In the genomic region with DNA sequence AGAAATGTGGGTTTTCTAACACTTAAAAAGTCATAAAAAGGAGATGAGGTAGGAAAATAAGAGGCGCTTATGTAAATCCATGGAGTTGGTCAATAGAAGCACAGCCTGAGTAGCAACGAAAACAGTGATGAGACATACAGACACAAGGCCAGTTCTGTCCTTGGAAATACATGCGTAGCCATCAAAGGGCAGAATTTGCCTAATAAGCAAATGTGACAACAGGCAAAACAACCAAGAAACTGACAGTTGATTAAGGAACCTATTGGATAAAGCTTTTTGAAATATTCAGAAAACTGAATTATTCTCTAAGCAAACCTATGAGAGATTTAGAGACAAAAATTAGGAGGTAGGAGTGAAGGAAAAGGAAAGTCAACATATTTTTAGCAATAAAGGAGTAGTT, we compare ENCODE assay signal across 28 cellular contexts.
"Had no signal": no experiment of that assay in that cellular context is flagged by ENCODE, and none has a peak within 500 bp of the region (broad histone marks: within the 10 kb centered on the region; RNA-seq: fewer than 3 reads in every experiment).

No MANE protein-coding gene starts in this region.

- ATAC-seq: effector memory CD8-positive, alpha-beta T cell; esophagus mucosa; foreskin keratinocyte; gastrocnemius medialis; gastroesophageal sphincter; heart left ventricle; heart right ventricle had no signal

- H3K27ac ChIP-seq: colonic mucosa, coronary artery, dorsolateral prefrontal cortex, epithelial cell of prostate, esophagus muscularis mucosa, esophagus squamous epithelium, foreskin keratinocyte, gastrocnemius medialis, gastroesophageal sphincter, heart left ventricle, heart right ventricle, hepatocyte had no signal

- H3K27me3 ChIP-seq: colonic mucosa, esophagus muscularis mucosa, esophagus squamous epithelium, foreskin keratinocyte, gastrocnemius medialis, gastroesophageal sphincter, heart left ventricle, hepatocyte had no signal

- H3K36me3 ChIP-seq: colonic mucosa, esophagus muscularis mucosa, esophagus squamous epithelium, gastrocnemius medialis, gastroesophageal sphincter, heart left ventricle, heart right ventricle had no signal

- H3K79me2 ChIP-seq: hepatocyte had no signal

- H3K9me3 ChIP-seq: colonic mucosa, esophagus muscularis mucosa, esophagus squamous epithelium, gastrocnemius medialis, gastroesophageal sphincter, heart left ventricle, heart right ventricle had no signal

- H2AFZ ChIP-seq: hepatocyte had no signal

- DNase-seq: colonic mucosa; cortex of kidney; dermis blood vessel endothelial cell; dorsolateral prefrontal cortex; effector CD4-positive, alpha-beta T cell; effector CD8-positive, alpha-beta T cell; effector memory CD4-positive, alpha-beta T cell; effector memory CD8-positive, alpha-beta T cell; endodermal cell; erythroblast; esophagus squamous epithelium; foreskin fibroblast; foreskin keratinocyte; foreskin melanocyte; gastrocnemius medialis; glutamatergic neuron; heart left ventricle; heart right ventricle had no signal

- FAIRE-seq: colon, endometrium, endothelial cell of umbilical vein, frontal cortex had no signal

- H3K4me3 ChIP-seq: colonic mucosa, coronary artery, dorsolateral prefrontal cortex, esophagus muscularis mucosa, esophagus squamous epithelium, gastrocnemius medialis, gastroesophageal sphincter, heart left ventricle, heart right ventricle, hepatocyte had no signal

- H3K4me1 ChIP-seq: colonic mucosa, esophagus muscularis mucosa, esophagus squamous epithelium, foreskin keratinocyte, gastrocnemius medialis, gastroesophageal sphincter, heart left ventricle, heart right ventricle had no signal

- H3K4me2 ChIP-seq: hepatocyte had no signal
